ENCODE assay signal across 1 cellular context in genomic region chr18:3654442-3655253, GRCh38.
TF ChIP-seq lines count a peak whose summit lies in the region.

No MANE protein-coding gene starts in this region.

TF ChIP-seq in HCT116, 20 proteins besides CTCF, POLR2A, EP300 and RAD21 (continued from another document):
- TF ChIP-seq SP1 (IDR thresholded peaks at IDR 0.05; ENCODE audit: low read depth) (no peak), POLR2AphosphoS5 (IDR thresholded peaks at IDR 0.05; ENCODE audit: low read depth, low read length) (no peak)
